18 cellular contexts compared by ENCODE assay signal in genomic region chr5:72860499-72860898, GRCh38. TPM values are rescaled to one million over a fixed set of nuclear protein-coding genes. Genes with fewer than 3 reads are reported as not detected.
A peak's percentile ranks its signal among the peaks of the same experiment; 100 is the strongest.
DNase-seq lines count a peak whose midpoint lies in the region; ATAC-seq, FAIRE-seq and TF ChIP-seq lines count a peak whose summit lies in the region.
"Had no signal": no experiment of that assay in that cellular context is flagged by ENCODE, and none has a peak within 500 bp of the region (broad histone marks: within the 10 kb centered on the region; RNA-seq: fewer than 3 reads in every experiment).

No MANE protein-coding gene starts in this region.

- FAIRE-seq in endothelial cell of umbilical vein (lab: Jason Lieb, UNC), result no peak

- peak; percentile 33 for DNase-seq in GM03348 (ENCODE audit: low spot score)
- DNase-seq in MG63, result peak; percentile 25
- DNase-seq in endothelial cell of umbilical vein (ENCODE audit: low read depth, low spot score), result peak; percentile 31
- no peak for DNase-seq in osteocyte (ENCODE audit: extremely low spot score, unreplicated experiment)
- no peak for DNase-seq in DMS 273 treated with DMSO at 0.1 percent for 48 hours (lab: John Stamatoyannopoulos, UW)
- DNase-seq in Kasumi-1 (lab: John Stamatoyannopoulos, UW), result no peak
- DNase-seq: activated CD4-positive, alpha-beta T cell treated with anti-CD3 and anti-CD28 coated beads for 48 hours; activated effector memory CD4-positive, alpha-beta T cell treated with Interleukin-2 at 50 U/mL for 16 hours; cerebellar nuclear complex; COR-L47; foreskin keratinocyte; naive thymus-derived CD4-positive, alpha-beta T cell; NCI-H1436 treated with DMSO at 0.1 percent for 48 hours; NCI-H510A treated with DMSO at 0.1 percent for 48 hours; sigmoid colon; substantia nigra had no signal

- H3K36me3 ChIP-seq in MG63 (peaks cover 96% of the 10 kb centered on the region), endothelial cell of umbilical vein (ENCODE audit: control insufficient read depth in 2 of 2, extremely low read depth in 1 of 2, insufficient read depth in 2 of 2, low read length in 2 of 2) (peaks cover 14 to 35% of the 10 kb centered on the region in 2 experiments)

- no peaks in the 10 kb centered on the region for H3K9me1 ChIP-seq in endothelial cell of umbilical vein (replicated peaks; ENCODE audit: control insufficient read depth, extremely low read depth, insufficient read depth, low read length)

- H2AFZ ChIP-seq in endothelial cell of umbilical vein (ENCODE audit: low read depth, low read length), result no peak overlapping the region

- no peak for TF ChIP-seq CTCF in endothelial cell of umbilical vein (IDR thresholded peaks at IDR 0.05; ENCODE audit: extremely low read depth in 1 of 2, insufficient read depth in 1 of 2, low read depth in 1 of 2, low read length in 2 of 2)
- TF ChIP-seq CTCF in osteocyte (IDR thresholded peaks at IDR 0.05), result no peak

- H3K4me3 ChIP-seq in MG63, result no peak overlapping the region
- no peak overlapping the region for H3K4me3 ChIP-seq in endothelial cell of umbilical vein (replicated peaks in 1 of 3; ENCODE audit: insufficient read depth in 1 of 3, low read depth in 1 of 3, low read length in 3 of 3)
- H3K4me3 ChIP-seq: sigmoid colon had no signal

- no peak overlapping the region for H3K27ac ChIP-seq in endothelial cell of umbilical vein (ENCODE audit: insufficient read depth, low read depth, low read length)
- H3K27ac ChIP-seq: foreskin keratinocyte had no signal

- H3K9me3 ChIP-seq in MG63, result no peaks in the 10 kb centered on the region
- no peaks in the 10 kb centered on the region for H3K9me3 ChIP-seq in endothelial cell of umbilical vein (replicated peaks; ENCODE audit: control insufficient read depth, insufficient read depth, low read length)
- H3K9me3 ChIP-seq: sigmoid colon had no signal

- H3K9ac ChIP-seq in endothelial cell of umbilical vein (replicated peaks; ENCODE audit: extremely low read depth, insufficient read depth, low read length), result no peak overlapping the region

- H3K4me1 ChIP-seq in endothelial cell of umbilical vein (ENCODE audit: control insufficient read depth, extremely low read depth, insufficient read depth, low read length), result peaks cover 26% of the 10 kb centered on the region
- H3K4me1 ChIP-seq: foreskin keratinocyte had no signal

- intact Hi-C loops in endothelial cell of umbilical vein (cut with micrococcal nuclease), result no loop called here

- no peak for ATAC-seq in HG02571 (IDR thresholded peaks at IDR 0.05; ENCODE audit: unreplicated experiment)
- ATAC-seq: foreskin keratinocyte; naive thymus-derived CD4-positive, alpha-beta T cell; Panc1 had no signal

- peaks cover 48% of the 10 kb centered on the region for H3K36me3 Mint-ChIP-seq in osteocyte (ENCODE audit: unreplicated experiment)

- TF ChIP-seq POLR2A in endothelial cell of umbilical vein (IDR thresholded peaks at IDR 0.05; ENCODE audit: low read depth, low read length), result no peak

- POLR2A ChIA-PET in endothelial cell of umbilical vein (lab: Charles Lee), result interaction anchor here (0.7 kb wide), 1 partner anchor 30 kb away, joined by 3 read pairs; no protein-coding TSS in a partner anchor

- H3K27me3 Mint-ChIP-seq in osteocyte (ENCODE audit: unreplicated experiment), result no peaks in the 10 kb centered on the region
- H3K27me3 Mint-ChIP-seq: naive thymus-derived CD4-positive, alpha-beta T cell had no signal

- peaks cover 19% of the 10 kb centered on the region for H3K4me1 Mint-ChIP-seq in osteocyte (ENCODE audit: unreplicated experiment)

- peaks cover 3% of the 10 kb centered on the region for H4K20me1 ChIP-seq in endothelial cell of umbilical vein (replicated peaks; ENCODE audit: control insufficient read depth, extremely low read depth, insufficient read depth, low read length)

- no TSS peak for BruUV-seq in endothelial cell of umbilical vein (replicated peaks; lab: Mats Ljungman, UMichigan)

- peaks cover 93% of the 10 kb centered on the region for H3K79me2 ChIP-seq in endothelial cell of umbilical vein (ENCODE audit: control insufficient read depth, insufficient read depth, low read length)

- H3K27ac Mint-ChIP-seq in osteocyte (ENCODE audit: unreplicated experiment), result peak overlapping the region; percentile 57

- no peaks in the 10 kb centered on the region for H3K9me3 Mint-ChIP-seq in osteocyte (ENCODE audit: unreplicated experiment)
- H3K9me3 Mint-ChIP-seq: naive thymus-derived CD4-positive, alpha-beta T cell had no signal

- H3K27me3 ChIP-seq in MG63 (no peaks in the 10 kb centered on the region), endothelial cell of umbilical vein (ENCODE audit: control insufficient read depth in 2 of 2, insufficient read depth in 2 of 2, low read length in 2 of 2) (no peaks in the 10 kb centered on the region)
- H3K27me3 ChIP-seq: foreskin keratinocyte, sigmoid colon had no signal

- CTCF ChIA-PET in endothelial cell of umbilical vein (lab: Charles Lee), result interaction anchor here (1.0 to 2.1 kb wide), 2 partner anchors 11 to 19 kb away, joined by 3 to 6 read pairs; no protein-coding TSS in a partner anchor

- no peak overlapping the region for H3K4me2 ChIP-seq in endothelial cell of umbilical vein (ENCODE audit: insufficient read depth, low read length)

- H3K4me3 Mint-ChIP-seq in osteocyte (ENCODE audit: unreplicated experiment), result no peak overlapping the region
- H3K4me3 Mint-ChIP-seq: naive thymus-derived CD4-positive, alpha-beta T cell had no signal

- dilution Hi-C loops in endothelial cell of umbilical vein (cut with MboI; ENCODE audit: extremely low pct_ligation_motif_present, low sequenced_read_pairs), result no loop called here

TF ChIP-seq in endothelial cell of umbilical vein, 7 proteins besides CTCF, POLR2A, EP300 and RAD21:
- TF ChIP-seq EZH2 (IDR thresholded peaks at IDR 0.05; ENCODE audit: borderline replicate concordance, low read depth, low read length, severe bottlenecking), result no peak
- no peak for TF ChIP-seq POLR2AphosphoS5 (IDR thresholded peaks at IDR 0.05; ENCODE audit: insufficient read depth, low read depth, low read length)
- TF ChIP-seq MAX (IDR thresholded peaks at IDR 0.05; ENCODE audit: insufficient read depth, insufficient read length), result no peak
- no peak for TF ChIP-seq FOS (IDR thresholded peaks at IDR 0.05; ENCODE audit: borderline replicate concordance, insufficient read depth, low read length)

RNA-seq across cellular contexts. Expression of gene TNPO1, which starts 44.0 kb away (rescaled TPM):
- total RNA-seq in MG63 (2014; rRNA removed; shearing (Covaris generic); ENCODE audit: low replicate concordance), result 90.5 and 235 TPM in 2 replicates
- total RNA-seq in endothelial cell of umbilical vein, result 242 and 298 TPM in 2 replicates
- 49.0 and 65.6 TPM in 2 replicates for polyA plus RNA-seq in endothelial cell of umbilical vein
- polyA plus RNA-seq in endothelial cell of umbilical vein (2011; cell fraction: cytosol; rRNA removed), result 71.0 and 79.5 TPM in 2 replicates
- 124 and 164 TPM in 2 replicates for polyA plus RNA-seq in endothelial cell of umbilical vein (2011; cell fraction: nucleus; rRNA removed)
- 182 and 228 TPM in 2 replicates for polyA plus RNA-seq in endothelial cell of umbilical vein (2012)
- 356 and 415 TPM in 2 replicates for polyA minus RNA-seq in endothelial cell of umbilical vein
- 201 TPM for polyA minus RNA-seq in endothelial cell of umbilical vein (2011; cell fraction: cytosol; rRNA and poly(A)+ RNA removed)
- polyA minus RNA-seq in endothelial cell of umbilical vein (2011; cell fraction: nucleus; rRNA and poly(A)+ RNA removed), result 332 and 439 TPM in 2 replicates
- total RNA-seq in osteocyte, result 141 and 160 TPM in 2 replicates

Comparison
In these comparisons a context has a peak if more than half of its experiments do, and no peak if none do; other contexts are left out.
1. DNase-seq: peak in GM03348 (single experiment), MG63 (single experiment) and endothelial cell of umbilical vein (single experiment); none in osteocyte (single experiment), DMS 273 treated with DMSO at 0.1 percent for 48 hours (single experiment) and Kasumi-1 (0 of 2).